Comparison of ENCODE assay signal across 19 cellular contexts in the genomic region with DNA sequence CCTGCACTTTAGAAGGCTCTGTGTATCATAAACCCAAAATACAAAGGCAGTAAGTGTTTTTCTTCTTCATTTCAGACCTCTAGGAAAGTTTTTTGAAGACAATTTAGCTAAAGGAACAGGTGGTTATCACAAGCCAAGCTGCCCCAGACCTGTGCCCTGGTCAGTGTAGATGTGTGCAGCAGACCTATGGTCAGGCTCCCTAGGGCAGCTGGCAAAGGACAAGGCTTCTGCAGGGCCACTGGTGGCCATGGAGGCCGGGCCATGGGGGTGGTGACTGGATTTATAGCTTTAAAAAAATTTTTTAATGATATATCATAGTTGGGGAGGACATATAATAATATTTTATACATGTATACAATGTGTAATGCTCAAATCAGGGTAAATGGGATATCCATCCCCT. TPM values are rescaled to one million over a fixed set of nuclear protein-coding genes. Genes with fewer than 3 reads are reported as not detected.
DNase-seq lines count a peak whose midpoint lies in the region; ATAC-seq and TF ChIP-seq lines count a peak whose summit lies in the region.
"Had no signal": no experiment of that assay in that cellular context is flagged by ENCODE, and none has a peak within 500 bp of the region (broad histone marks: within the 10 kb centered on the region; RNA-seq: fewer than 3 reads in every experiment).

No MANE protein-coding gene starts in this region.

- peak overlapping the region; percentile 62 for H3K27ac ChIP-seq in neutrophil
- H3K27ac ChIP-seq: BLaER1, hepatocyte, pancreas, vagina had no signal

- H3K36me3 ChIP-seq in neutrophil: no peaks in the 10 kb centered on the region
- H3K36me3 ChIP-seq: pancreas, vagina had no signal

- ATAC-seq in GM21723 (IDR thresholded peaks at IDR 0.05; ENCODE audit: unreplicated experiment) (peak; percentile 8), GM21717 (IDR thresholded peaks at IDR 0.05; ENCODE audit: unreplicated experiment) (no peak)

- POLR2A ChIA-PET in activated CD4-positive, alpha-beta memory T cell treated with anti-CD3 and anti-CD28 coated beads for 36 hours (lab: Charles Lee): interaction anchor here (0.9 to 3.4 kb wide), 11 partner anchors 11 to 251 kb away, joined by 3 to 31 read pairs (median 5); no protein-coding TSS in a partner anchor
- POLR2A ChIA-PET in activated CD4-positive, alpha-beta memory T cell treated with anti-CD3 and anti-CD28 coated beads, Interleukin-2, amount 10 ng/mL, durations not matched to agents 7 days and 5 days (lab: Charles Lee): interaction anchor here (0.6 to 7.2 kb wide), 20 partner anchors 9 to 601 kb away, joined by 3 to 129 read pairs (median 4); partner anchors contain the start of genes MYL12A and MYL12B

- H3K4me1 ChIP-seq in neutrophil (ENCODE audit: control insufficient read depth in 1 of 2, insufficient read depth in 1 of 2, low read depth in 1 of 2, low read length in 1 of 2): peaks cover 35 to 47% of the 10 kb centered on the region in 2 experiments

- peak overlapping the region; percentile 91 for H3K27ac Mint-ChIP-seq in activated CD4-positive, alpha-beta memory T cell treated with anti-CD3 and anti-CD28 coated beads for 36 hours
- H3K27ac Mint-ChIP-seq in activated CD4-positive, alpha-beta memory T cell treated with anti-CD3 and anti-CD28 coated beads, Interleukin-2, amount 10 ng/mL, durations not matched to agents 7 days and 5 days: no peak overlapping the region
- H3K27ac Mint-ChIP-seq in activated naive CD8-positive, alpha-beta T cell treated with anti-CD3 and anti-CD28 coated beads for 36 hours: peak overlapping the region; percentile 92
- H3K27ac Mint-ChIP-seq in chondrocyte (ENCODE audit: unreplicated experiment): no peak overlapping the region

- no peak overlapping the region for H3K4me3 ChIP-seq in neutrophil (ENCODE audit: low read depth in 1 of 2, low read length in 1 of 2)
- H3K4me3 ChIP-seq: A549, BLaER1, hepatocyte, pancreas, vagina had no signal

- peaks cover 20% of the 10 kb centered on the region for H3K36me3 Mint-ChIP-seq in activated CD4-positive, alpha-beta memory T cell treated with anti-CD3 and anti-CD28 coated beads for 36 hours
- peaks cover 32% of the 10 kb centered on the region for H3K36me3 Mint-ChIP-seq in activated CD4-positive, alpha-beta memory T cell treated with anti-CD3 and anti-CD28 coated beads, Interleukin-2, amount 10 ng/mL, durations not matched to agents 7 days and 5 days (ENCODE audit: low read depth)
- peaks cover 55% of the 10 kb centered on the region for H3K36me3 Mint-ChIP-seq in activated naive CD8-positive, alpha-beta T cell treated with anti-CD3 and anti-CD28 coated beads for 36 hours
- H3K36me3 Mint-ChIP-seq in chondrocyte (ENCODE audit: low read depth): no peaks in the 10 kb centered on the region

- H3K27me3 Mint-ChIP-seq in activated CD4-positive, alpha-beta memory T cell treated with anti-CD3 and anti-CD28 coated beads for 36 hours: no peaks in the 10 kb centered on the region
- H3K27me3 Mint-ChIP-seq in activated CD4-positive, alpha-beta memory T cell treated with anti-CD3 and anti-CD28 coated beads, Interleukin-2, amount 10 ng/mL, durations not matched to agents 7 days and 5 days: no peaks in the 10 kb centered on the region
- H3K27me3 Mint-ChIP-seq in activated naive CD8-positive, alpha-beta T cell treated with anti-CD3 and anti-CD28 coated beads for 36 hours: no peaks in the 10 kb centered on the region
- H3K27me3 Mint-ChIP-seq in chondrocyte (ENCODE audit: low read depth): no peaks in the 10 kb centered on the region
- H3K27me3 Mint-ChIP-seq: activated B cell treated with CpG ODN at 0.5 μM for 24 hours had no signal

- H3K9me3 ChIP-seq in neutrophil: no peaks in the 10 kb centered on the region
- H3K9me3 ChIP-seq: A549, pancreas, vagina had no signal

- peaks cover 83% of the 10 kb centered on the region for H3K4me1 Mint-ChIP-seq in activated CD4-positive, alpha-beta memory T cell treated with anti-CD3 and anti-CD28 coated beads for 36 hours (ENCODE audit: low read depth)
- peaks cover 71% of the 10 kb centered on the region for H3K4me1 Mint-ChIP-seq in activated CD4-positive, alpha-beta memory T cell treated with anti-CD3 and anti-CD28 coated beads, Interleukin-2, amount 10 ng/mL, durations not matched to agents 7 days and 5 days
- peaks cover 80% of the 10 kb centered on the region for H3K4me1 Mint-ChIP-seq in activated naive CD8-positive, alpha-beta T cell treated with anti-CD3 and anti-CD28 coated beads for 36 hours
- peaks cover 59% of the 10 kb centered on the region for H3K4me1 Mint-ChIP-seq in chondrocyte (ENCODE audit: low read depth)

- no peak for DNase-seq in activated CD4-positive, alpha-beta memory T cell treated with anti-CD3 and anti-CD28 coated beads for 36 hours
- DNase-seq in activated CD4-positive, alpha-beta memory T cell treated with anti-CD3 and anti-CD28 coated beads, Interleukin-2, amount 10 ng/mL, durations not matched to agents 7 days and 5 days: no peak
- DNase-seq in activated naive CD8-positive, alpha-beta T cell treated with anti-CD3 and anti-CD28 coated beads for 36 hours: no peak
- DNase-seq in NCI-H2227 treated with DMSO at 0.1 percent for 48 hours (lab: John Stamatoyannopoulos, UW) (no peak), chondrocyte (ENCODE audit: low spot score) (no peak)
- DNase-seq: foreskin fibroblast, GDM1, mammary epithelial cell, NCI-H1105, SHP77 treated with DMSO at 0.1 percent for 48 hours had no signal

- intact Hi-C loops in activated CD4-positive, alpha-beta memory T cell treated with anti-CD3 and anti-CD28 coated beads for 36 hours (cut with micrococcal nuclease): loop anchor here (1.0 to 2.0 kb wide), 3 partner anchors 69 to 252 kb away; no protein-coding TSS in a partner anchor

- H3K27me3 ChIP-seq in neutrophil: no peaks in the 10 kb centered on the region
- H3K27me3 ChIP-seq: BLaER1, hepatocyte, pancreas, vagina had no signal

- H3K4me3 Mint-ChIP-seq in activated CD4-positive, alpha-beta memory T cell treated with anti-CD3 and anti-CD28 coated beads for 36 hours: peak overlapping the region; percentile 14
- H3K4me3 Mint-ChIP-seq in activated CD4-positive, alpha-beta memory T cell treated with anti-CD3 and anti-CD28 coated beads, Interleukin-2, amount 10 ng/mL, durations not matched to agents 7 days and 5 days: no peak overlapping the region
- no peak overlapping the region for H3K4me3 Mint-ChIP-seq in activated naive CD8-positive, alpha-beta T cell treated with anti-CD3 and anti-CD28 coated beads for 36 hours
- no peak overlapping the region for H3K4me3 Mint-ChIP-seq in chondrocyte (ENCODE audit: unreplicated experiment)

- no peak for TF ChIP-seq CTCF in neutrophil (IDR thresholded peaks at IDR 0.05)
- no peak for TF ChIP-seq CTCF in chondrocyte (IDR thresholded peaks at IDR 0.05)

- CTCF ChIA-PET in activated CD4-positive, alpha-beta memory T cell treated with anti-CD3 and anti-CD28 coated beads for 36 hours (lab: Charles Lee): interaction anchor here (0.6 to 3.8 kb wide), 34 partner anchors 9 to 308 kb away, joined by 3 to 102 read pairs (median 5); partner anchors contain the start of gene MYL12A
- CTCF ChIA-PET in activated CD4-positive, alpha-beta memory T cell treated with anti-CD3 and anti-CD28 coated beads, Interleukin-2, amount 10 ng/mL, durations not matched to agents 7 days and 5 days (lab: Charles Lee): interaction anchor here (0.6 to 7.3 kb wide), 56 partner anchors 8 to 308 kb away, joined by 3 to 168 read pairs (median 5); partner anchors contain the start of genes LPIN2 and MYL12A

- H3K9me3 Mint-ChIP-seq in activated CD4-positive, alpha-beta memory T cell treated with anti-CD3 and anti-CD28 coated beads for 36 hours: peaks cover 3% of the 10 kb centered on the region
- peaks cover 5% of the 10 kb centered on the region for H3K9me3 Mint-ChIP-seq in activated CD4-positive, alpha-beta memory T cell treated with anti-CD3 and anti-CD28 coated beads, Interleukin-2, amount 10 ng/mL, durations not matched to agents 7 days and 5 days
- H3K9me3 Mint-ChIP-seq in activated naive CD8-positive, alpha-beta T cell treated with anti-CD3 and anti-CD28 coated beads for 36 hours: peaks cover 3% of the 10 kb centered on the region
- peaks cover 6% of the 10 kb centered on the region for H3K9me3 Mint-ChIP-seq in chondrocyte (ENCODE audit: low read depth)
- H3K9me3 Mint-ChIP-seq: activated B cell treated with CpG ODN at 0.5 μM for 24 hours had no signal

RNA-seq across cellular contexts. Expression of gene LPIN2, which starts 18.8 kb away (rescaled TPM):
- total RNA-seq in activated CD4-positive, alpha-beta memory T cell treated with anti-CD3 and anti-CD28 coated beads for 36 hours: 100 to 1,000 TPM; 102 to 107 TPM
- 10 to 100 TPM; 78.4 to 79.6 TPM for total RNA-seq in activated CD4-positive, alpha-beta memory T cell treated with anti-CD3 and anti-CD28 coated beads, Interleukin-2, amount 10 ng/mL, durations not matched to agents 7 days and 5 days
- 10 to 100 TPM; 56.1 to 61.5 TPM for total RNA-seq in activated naive CD8-positive, alpha-beta T cell treated with anti-CD3 and anti-CD28 coated beads for 36 hours
- 30.3 to 38.7 TPM (median 38.6 TPM) in 3 replicates for total RNA-seq in chondrocyte

Comparison
In these comparisons a context has a peak if more than half of its experiments do, and no peak if none do; other contexts are left out.
1. H3K27ac Mint-ChIP-seq: peak in activated CD4-positive, alpha-beta memory T cell treated with anti-CD3 and anti-CD28 coated beads for 36 hours (single experiment) and activated naive CD8-positive, alpha-beta T cell treated with anti-CD3 and anti-CD28 coated beads for 36 hours (single experiment); none in activated CD4-positive, alpha-beta memory T cell treated with anti-CD3 and anti-CD28 coated beads, Interleukin-2, amount 10 ng/mL, durations not matched to agents 7 days and 5 days (single experiment) and chondrocyte (single experiment).